Comparison of ENCODE assay signal across 27 cellular contexts in genomic region chr18:62284637-62285036, GRCh38. TPM values are rescaled to one million over a fixed set of nuclear protein-coding genes. Genes with fewer than 3 reads are reported as not detected.
DNase-seq lines count a peak whose midpoint lies in the region; ATAC-seq, FAIRE-seq and TF ChIP-seq lines count a peak whose summit lies in the region.
"Had no signal": no experiment of that assay in that cellular context is flagged by ENCODE, and none has a peak within 500 bp of the region (broad histone marks: within the 10 kb centered on the region; RNA-seq: fewer than 3 reads in every experiment).

No MANE protein-coding gene starts in this region.

- H3K4me2 ChIP-seq in HepG2 (ENCODE audit: low read depth, low read length), result no peak overlapping the region
- H3K4me2 ChIP-seq: A549 had no signal

- intact Hi-C loops in HepG2 (cut with micrococcal nuclease; ENCODE audit: unreplicated experiment), result no loop called here

- no peak for ATAC-seq in HepG2
- peak; percentile 50 for ATAC-seq in left lobe of liver
- no peak for ATAC-seq in stimulated activated memory B cell treated with anti-CD40 and anti-IgM and Interleukin-4, amounts not matched to agents 10 μg/mL and 1 μg/mL and 100 μg/mL, for 72 hours
- no peak for ATAC-seq in GM21529 (IDR thresholded peaks at IDR 0.05; ENCODE audit: unreplicated experiment)
- ATAC-seq: A549; CD8-positive, alpha-beta T cell; GM12878 had no signal

- H3K79me2 ChIP-seq in HepG2 (ENCODE audit: insufficient read depth, low read length), result no peaks in the 10 kb centered on the region

- TF ChIP-seq EP300 in HepG2 (IDR thresholded peaks at IDR 0.05; ENCODE audit: low read depth in 2 of 2, low read length in 2 of 2), result no peak
- TF ChIP-seq EP300 in HepG2 (CRISPR knock-in tag; IDR thresholded peaks at IDR 0.05; ENCODE audit: borderline replicate concordance), result no peak

- BruUV-seq in HepG2 (replicated peaks; lab: Mats Ljungman, UMichigan), result no TSS peak

- no peaks in the 10 kb centered on the region for H3K27me3 Mint-ChIP-seq in stimulated activated memory B cell treated with anti-CD40 and anti-IgM and Interleukin-4, amounts not matched to agents 10 μg/mL and 1 μg/mL and 100 μg/mL, for 72 hours
- H3K27me3 Mint-ChIP-seq: B cell; CD4-positive, alpha-beta T cell had no signal

- in situ Hi-C loops in HepG2 (cut with HindIII; ENCODE audit: extremely low pct_ligation_motif_present, low pct_unique_long_range_greater_than_20kb), result no loop called here

- H3K27ac ChIP-seq in liver (ENCODE audit: low read depth in 1 of 2, low read length in 2 of 2) (no peak overlapping the region), HepG2 (ENCODE audit: extremely low read length, insufficient read depth, low read length) (no peak overlapping the region)
- H3K27ac ChIP-seq: 22Rv1, A549, C4-2B had no signal

- H3K4me3 Mint-ChIP-seq in stimulated activated memory B cell treated with anti-CD40 and anti-IgM and Interleukin-4, amounts not matched to agents 10 μg/mL and 1 μg/mL and 100 μg/mL, for 72 hours, result no peak overlapping the region
- H3K4me3 Mint-ChIP-seq: B cell; CD4-positive, alpha-beta T cell; CD8-positive, alpha-beta T cell had no signal

- peaks cover 2 to 13% (median 12%) of the 10 kb centered on the region in 4 donors for H3K36me3 ChIP-seq in liver (ENCODE audit: control insufficient read depth in 4 of 4, insufficient read depth in 3 of 4, low read depth in 1 of 4, low read length in 3 of 4)
- peaks cover 2 to 25% of the 10 kb centered on the region in 2 experiments; a peak in 4 of 5 replicates for H3K36me3 ChIP-seq in HepG2 (replicated peaks in 1 of 2; ENCODE audit: control insufficient read depth in 1 of 2, insufficient read depth in 2 of 2, low read length in 2 of 2)

- CTCF ChIA-PET in HepG2 (lab: Yijun Ruan, JAX; ENCODE audit: low intra/inter-chr PET ratio, low total read pairs), result no interaction called here

- H3K4me3 ChIP-seq in liver (ENCODE audit: low read depth in 1 of 3, low read length in 3 of 3) (no peak overlapping the region), HepG2 (replicated peaks in 1 of 3; ENCODE audit: insufficient read depth in 1 of 3, low read depth in 2 of 3, low read length in 3 of 3) (no peak overlapping the region)
- H3K4me3 ChIP-seq: A549; BLaER1 treated with 17β-estradiol and CSF1 and Interleukin-3, amounts not matched to agents 10 nM and 100 nM; GM12878 had no signal

- POLR2A ChIA-PET in HepG2 (lab: Yijun Ruan, JAX), result no interaction called here

- FAIRE-seq in HepG2 (lab: Jason Lieb, UNC) (no peak), D721Med (lab: Jason Lieb, UNC) (peak; percentile 90)
- FAIRE-seq: A549, GM12878, GM12892, GM18507 had no signal

- TF ChIP-seq POLR2A in HepG2 (IDR thresholded peaks at IDR 0.05; ENCODE audit: insufficient read depth in 1 of 2, low read depth in 2 of 2, low read length in 2 of 2), result no peak

- H3K27ac Mint-ChIP-seq in stimulated activated memory B cell treated with anti-CD40 and anti-IgM and Interleukin-4, amounts not matched to agents 10 μg/mL and 1 μg/mL and 100 μg/mL, for 72 hours, result no peak overlapping the region
- H3K27ac Mint-ChIP-seq: B cell; CD4-positive, alpha-beta T cell; CD8-positive, alpha-beta T cell had no signal

- H3K4me1 ChIP-seq in liver (ENCODE audit: control insufficient read depth in 4 of 4, insufficient read depth in 4 of 4, low read length in 3 of 4) (peaks cover 0 to 5% (median 1%) of the 10 kb centered on the region in 4 donors), HepG2 (ENCODE audit: insufficient read depth, low read length) (peaks cover 32% of the 10 kb centered on the region)

- H2AFZ ChIP-seq in HepG2 (ENCODE audit: low read length), result no peak overlapping the region

- no peaks in the 10 kb centered on the region for H3K27me3 ChIP-seq in liver (ENCODE audit: control insufficient read depth in 4 of 4, insufficient read depth in 4 of 4, low read length in 3 of 4)
- no peaks in the 10 kb centered on the region; a peak in 1 of 5 replicates for H3K27me3 ChIP-seq in HepG2 (ENCODE audit: control insufficient read depth in 1 of 2, insufficient read depth in 2 of 2, low read length in 2 of 2)
- H3K27me3 ChIP-seq: BLaER1 treated with 17β-estradiol and CSF1 and Interleukin-3, amounts not matched to agents 10 nM and 100 nM had no signal

- H4K20me1 ChIP-seq in HepG2 (ENCODE audit: insufficient read depth, low read length), result no peaks in the 10 kb centered on the region

- TF ChIP-seq RAD21 in liver (IDR thresholded peaks at IDR 0.05), result no peak
- no peak for TF ChIP-seq RAD21 in HepG2 (CRISPR knock-in tag; IDR thresholded peaks at IDR 0.05)

- TF ChIP-seq CTCF in liver (IDR thresholded peaks at IDR 0.05; ENCODE audit: low read depth, low read length, missing input control), result no peak
- no peak for TF ChIP-seq CTCF in HepG2 (CRISPR knock-in tag; IDR thresholded peaks at IDR 0.05)
- no peak for TF ChIP-seq CTCF in D721Med (IDR thresholded peaks at IDR 0.05; ENCODE audit: insufficient read depth, missing control alignments)

- H3K9me3 ChIP-seq in liver (ENCODE audit: control insufficient read depth in 4 of 4, low read length in 3 of 4) (no peaks in the 10 kb centered on the region), HepG2 (ENCODE audit: low read length) (no peaks in the 10 kb centered on the region)
- H3K9me3 ChIP-seq: A549; BLaER1 treated with 17β-estradiol and CSF1 and Interleukin-3, amounts not matched to agents 10 nM and 100 nM; Caco-2 had no signal

- 42% methylated on average over 3 of the region's 3 CpGs for WGBS in liver
- WGBS in HepG2 (ENCODE audit: low lambda C conversion rate), result 95% methylated on average over 3 of the region's 3 CpGs

- H3K9me3 Mint-ChIP-seq in stimulated activated memory B cell treated with anti-CD40 and anti-IgM and Interleukin-4, amounts not matched to agents 10 μg/mL and 1 μg/mL and 100 μg/mL, for 72 hours, result no peaks in the 10 kb centered on the region
- H3K9me3 Mint-ChIP-seq: CD4-positive, alpha-beta T cell; CD8-positive, alpha-beta T cell had no signal

- peaks cover 31% of the 10 kb centered on the region for H3K36me3 Mint-ChIP-seq in stimulated activated memory B cell treated with anti-CD40 and anti-IgM and Interleukin-4, amounts not matched to agents 10 μg/mL and 1 μg/mL and 100 μg/mL, for 72 hours

- peaks cover 45% of the 10 kb centered on the region for H3K4me1 Mint-ChIP-seq in stimulated activated memory B cell treated with anti-CD40 and anti-IgM and Interleukin-4, amounts not matched to agents 10 μg/mL and 1 μg/mL and 100 μg/mL, for 72 hours

- H3K9ac ChIP-seq in liver (ENCODE audit: low read depth in 1 of 2, low read length in 2 of 2) (no peak overlapping the region), HepG2 (ENCODE audit: insufficient read depth, low read depth, low read length) (no peak overlapping the region)
- H3K9ac ChIP-seq: BLaER1 treated with 17β-estradiol and CSF1 and Interleukin-3, amounts not matched to agents 10 nM and 100 nM had no signal

- DNase-seq in HepG2 (ENCODE audit: low spot score), result no peak
- DNase-seq in D721Med (ENCODE audit: insufficient read length, low spot score), result no peak
- no peak for DNase-seq in left lobe of liver (ENCODE audit: low spot score)
- no peak for DNase-seq in NCI-H2107 treated with DMSO at 0.1 percent for 48 hours (lab: John Stamatoyannopoulos, UW; ENCODE audit: unreplicated experiment)
- DNase-seq: AML-193; Caco-2; Calu3; CD4-positive, alpha-beta T cell; CD8-positive, alpha-beta T cell; DMS 273 treated with DMSO at 0.1 percent for 48 hours; DMS153; DMS53; DMS79; DND-41; EL; GDM1 had no signal

TF ChIP-seq in liver, 16 proteins besides CTCF, POLR2A, EP300 and RAD21:
- TF ChIP-seq SP1 (IDR thresholded peaks at IDR 0.05) (no peak), HNF4A (conservative IDR thresholded peaks at IDR 0.05) (peak; percentile 21)

TF ChIP-seq in HepG2, 621 proteins besides CTCF, POLR2A, EP300 and RAD21 (continues in another document):
- TF ChIP-seq ZNF546 (CRISPR knock-in tag; conservative IDR thresholded peaks at IDR 0.05), result no peak
- TF ChIP-seq THRA (CRISPR knock-in tag; IDR thresholded peaks at IDR 0.05; ENCODE audit: borderline replicate concordance), result no peak
- no peak for TF ChIP-seq TCF7 (IDR thresholded peaks at IDR 0.05; ENCODE audit: low read depth)
- no peak for TF ChIP-seq LCORL (IDR thresholded peaks at IDR 0.05)
- TF ChIP-seq LCORL (CRISPR knock-in tag; IDR thresholded peaks at IDR 0.05), result no peak

RNA-seq across cellular contexts. Expression of gene TNFRSF11A, which starts 40.5 kb away (rescaled TPM):
- total RNA-seq in liver (1 to 10 TPM; 1.3 to 1.8 TPM), HepG2 (2016; rRNA removed; fragmentation: Illumina TruSeq; extraction: Trizol) (3.6 and 4.6 TPM in 2 replicates), left lobe of liver (1.1 TPM)
- polyA plus RNA-seq in liver (under 1 TPM; 0.32 to 0.48 TPM), HepG2 (2011; rRNA removed) (6.4 and 8.2 TPM in 2 replicates)
- 2.4 and 4.4 TPM in 2 replicates for total RNA-seq in HepG2 (2016; cell fraction: cytosol; rRNA removed; fragmentation: Illumina TruSeq; extraction: Trizol; ENCODE audit: low read depth)
- total RNA-seq in HepG2 (2016; cell fraction: insoluble cytoplasmic fraction; rRNA removed; fragmentation: Illumina TruSeq; extraction: Trizol), result 4.2 and 4.6 TPM in 2 replicates
- total RNA-seq in HepG2 (2016; cell fraction: membrane; rRNA removed; fragmentation: Illumina TruSeq; extraction: Trizol), result 2.7 and 3.6 TPM in 2 replicates
- total RNA-seq in HepG2 (2016; cell fraction: nucleus; rRNA removed; fragmentation: Illumina TruSeq; extraction: Trizol), result 7.2 and 7.4 TPM in 2 replicates
- 5.6 and 6.7 TPM in 2 replicates for polyA plus RNA-seq in HepG2 (2011; cell fraction: cytosol; rRNA removed)
- 8.3 and 10.7 TPM in 2 replicates for polyA plus RNA-seq in HepG2 (2011; cell fraction: nucleus; rRNA removed)
- polyA plus RNA-seq in HepG2 (2012), result 1.2 and 2.9 TPM in 2 replicates
- 1.3 and 2.0 TPM in 2 replicates for polyA plus RNA-seq in HepG2 (2016; cell fraction: cytosol; fragmentation: Illumina TruSeq; extraction: Trizol; ENCODE audit: low read depth)
- polyA plus RNA-seq in HepG2 (2016; cell fraction: insoluble cytoplasmic fraction; fragmentation: Illumina TruSeq; extraction: Trizol; ENCODE audit: low read depth), result 2.5 and 2.7 TPM in 2 replicates
- 2.9 and 3.0 TPM in 2 replicates for polyA plus RNA-seq in HepG2 (2016; cell fraction: membrane; fragmentation: Illumina TruSeq; extraction: Trizol; ENCODE audit: low read depth)
- 12.9 and 13.2 TPM in 2 replicates for polyA plus RNA-seq in HepG2 (2016; cell fraction: nucleus; fragmentation: Illumina TruSeq; extraction: Trizol; ENCODE audit: insufficient read depth, low read depth)
- 6.1 and 14.1 TPM in 2 replicates for polyA minus RNA-seq in HepG2 (2011; rRNA and poly(A)+ RNA removed; ENCODE audit: low replicate concordance)
- 6.1 and 7.0 TPM in 2 replicates for polyA minus RNA-seq in HepG2 (2011; cell fraction: cytosol; rRNA and poly(A)+ RNA removed)
- 8.5 and 10.9 TPM in 2 replicates for polyA minus RNA-seq in HepG2 (2011; cell fraction: nucleus; rRNA and poly(A)+ RNA removed)
